In the genomic region with DNA sequence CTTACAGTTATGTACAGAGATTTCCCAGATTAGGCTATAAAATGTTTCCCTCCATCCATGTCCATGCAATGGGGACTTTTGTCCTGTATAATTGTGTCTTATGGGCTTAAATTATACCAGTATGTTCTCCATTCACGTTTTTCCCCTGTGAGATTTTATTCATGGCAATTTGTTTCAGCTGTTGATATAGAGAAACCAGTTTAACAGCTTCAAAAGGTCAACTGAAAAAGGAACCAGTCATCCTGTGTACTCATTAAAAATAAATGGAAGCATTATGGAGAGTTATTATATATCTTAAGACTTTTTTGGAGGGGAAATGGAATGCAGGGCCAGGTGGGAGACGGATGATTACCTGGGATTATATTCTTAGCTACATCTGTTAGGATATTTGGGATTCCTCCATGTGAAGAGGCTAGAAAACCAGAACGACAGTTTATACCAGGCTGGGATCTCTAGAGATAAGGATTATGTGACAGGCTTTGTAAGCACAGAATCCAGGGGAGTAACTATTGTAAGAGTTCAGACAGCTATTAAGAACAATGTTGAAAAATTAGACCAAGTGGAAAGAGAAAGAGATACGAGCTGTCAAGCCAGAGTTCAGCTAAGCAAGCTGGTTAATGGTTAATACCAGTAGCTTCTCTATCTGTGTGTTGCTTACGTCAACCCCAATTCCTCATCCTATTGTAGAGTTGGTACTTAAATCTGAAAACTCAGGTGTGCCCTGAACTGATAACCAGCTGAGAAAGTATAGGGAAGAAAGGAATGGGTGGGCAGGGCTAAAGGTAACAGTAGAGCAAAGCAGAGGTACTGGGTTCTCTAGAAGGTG, we compare ENCODE assay signal across 1 cellular context.
TF ChIP-seq lines count a peak whose summit lies in the region.

No MANE protein-coding gene starts in this region.

TF ChIP-seq in GM23338, 12 proteins besides CTCF, POLR2A, EP300 and RAD21:
- TF ChIP-seq, protein P1, sequence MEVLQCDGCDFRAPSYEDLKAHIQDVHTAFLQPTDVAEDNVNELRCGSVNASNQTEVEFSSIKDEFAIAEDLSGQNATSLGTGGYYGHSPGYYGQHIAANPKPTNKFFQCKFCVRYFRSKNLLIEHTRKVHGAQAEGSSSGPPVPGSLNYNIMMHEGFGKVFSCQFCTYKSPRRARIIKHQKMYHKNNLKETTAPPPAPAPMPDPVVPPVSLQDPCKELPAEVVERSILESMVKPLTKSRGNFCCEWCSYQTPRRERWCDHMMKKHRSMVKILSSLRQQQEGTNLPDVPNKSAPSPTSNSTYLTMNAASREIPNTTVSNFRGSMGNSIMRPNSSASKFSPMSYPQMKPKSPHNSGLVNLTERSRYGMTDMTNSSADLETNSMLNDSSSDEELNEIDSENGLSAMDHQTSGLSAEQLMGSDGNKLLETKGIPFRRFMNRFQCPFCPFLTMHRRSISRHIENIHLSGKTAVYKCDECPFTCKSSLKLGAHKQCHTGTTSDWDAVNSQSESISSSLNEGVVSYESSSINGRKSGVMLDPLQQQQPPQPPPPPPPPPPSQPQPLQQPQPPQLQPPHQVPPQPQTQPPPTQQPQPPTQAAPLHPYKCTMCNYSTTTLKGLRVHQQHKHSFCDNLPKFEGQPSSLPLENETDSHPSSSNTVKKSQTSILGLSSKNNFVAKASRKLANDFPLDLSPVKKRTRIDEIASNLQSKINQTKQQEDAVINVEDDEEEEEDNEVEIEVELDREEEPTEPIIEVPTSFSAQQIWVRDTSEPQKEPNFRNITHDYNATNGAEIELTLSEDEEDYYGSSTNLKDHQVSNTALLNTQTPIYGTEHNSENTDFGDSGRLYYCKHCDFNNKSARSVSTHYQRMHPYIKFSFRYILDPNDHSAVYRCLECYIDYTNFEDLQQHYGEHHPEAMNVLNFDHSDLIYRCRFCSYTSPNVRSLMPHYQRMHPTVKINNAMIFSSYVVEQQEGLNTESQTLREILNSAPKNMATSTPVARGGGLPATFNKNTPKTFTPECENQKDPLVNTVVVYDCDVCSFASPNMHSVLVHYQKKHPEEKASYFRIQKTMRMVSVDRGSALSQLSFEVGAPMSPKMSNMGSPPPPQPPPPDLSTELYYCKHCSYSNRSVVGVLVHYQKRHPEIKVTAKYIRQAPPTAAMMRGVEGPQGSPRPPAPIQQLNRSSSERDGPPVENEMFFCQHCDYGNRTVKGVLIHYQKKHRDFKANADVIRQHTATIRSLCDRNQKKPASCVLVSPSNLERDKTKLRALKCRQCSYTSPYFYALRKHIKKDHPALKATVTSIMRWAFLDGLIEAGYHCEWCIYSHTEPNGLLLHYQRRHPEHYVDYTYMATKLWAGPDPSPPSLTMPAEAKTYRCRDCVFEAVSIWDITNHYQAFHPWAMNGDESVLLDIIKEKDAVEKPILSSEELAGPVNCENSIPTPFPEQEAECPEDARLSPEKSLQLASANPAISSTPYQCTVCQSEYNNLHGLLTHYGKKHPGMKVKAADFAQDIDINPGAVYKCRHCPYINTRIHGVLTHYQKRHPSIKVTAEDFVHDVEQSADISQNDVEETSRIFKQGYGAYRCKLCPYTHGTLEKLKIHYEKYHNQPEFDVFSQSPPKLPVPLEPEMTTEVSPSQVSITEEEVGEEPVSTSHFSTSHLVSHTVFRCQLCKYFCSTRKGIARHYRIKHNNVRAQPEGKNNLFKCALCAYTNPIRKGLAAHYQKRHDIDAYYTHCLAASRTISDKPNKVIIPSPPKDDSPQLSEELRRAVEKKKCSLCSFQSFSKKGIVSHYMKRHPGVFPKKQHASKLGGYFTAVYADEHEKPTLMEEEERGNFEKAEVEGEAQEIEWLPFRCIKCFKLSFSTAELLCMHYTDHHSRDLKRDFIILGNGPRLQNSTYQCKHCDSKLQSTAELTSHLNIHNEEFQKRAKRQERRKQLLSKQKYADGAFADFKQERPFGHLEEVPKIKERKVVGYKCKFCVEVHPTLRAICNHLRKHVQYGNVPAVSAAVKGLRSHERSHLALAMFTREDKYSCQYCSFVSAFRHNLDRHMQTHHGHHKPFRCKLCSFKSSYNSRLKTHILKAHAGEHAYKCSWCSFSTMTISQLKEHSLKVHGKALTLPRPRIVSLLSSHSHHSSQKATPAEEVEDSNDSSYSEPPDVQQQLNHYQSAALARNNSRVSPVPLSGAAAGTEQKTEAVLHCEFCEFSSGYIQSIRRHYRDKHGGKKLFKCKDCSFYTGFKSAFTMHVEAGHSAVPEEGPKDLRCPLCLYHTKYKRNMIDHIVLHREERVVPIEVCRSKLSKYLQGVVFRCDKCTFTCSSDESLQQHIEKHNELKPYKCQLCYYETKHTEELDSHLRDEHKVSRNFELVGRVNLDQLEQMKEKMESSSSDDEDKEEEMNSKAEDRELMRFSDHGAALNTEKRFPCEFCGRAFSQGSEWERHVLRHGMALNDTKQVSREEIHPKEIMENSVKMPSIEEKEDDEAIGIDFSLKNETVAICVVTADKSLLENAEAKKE (CRISPR knock-in tag; IDR thresholded peaks at IDR 0.05): no peak
- TF ChIP-seq, protein P2, sequence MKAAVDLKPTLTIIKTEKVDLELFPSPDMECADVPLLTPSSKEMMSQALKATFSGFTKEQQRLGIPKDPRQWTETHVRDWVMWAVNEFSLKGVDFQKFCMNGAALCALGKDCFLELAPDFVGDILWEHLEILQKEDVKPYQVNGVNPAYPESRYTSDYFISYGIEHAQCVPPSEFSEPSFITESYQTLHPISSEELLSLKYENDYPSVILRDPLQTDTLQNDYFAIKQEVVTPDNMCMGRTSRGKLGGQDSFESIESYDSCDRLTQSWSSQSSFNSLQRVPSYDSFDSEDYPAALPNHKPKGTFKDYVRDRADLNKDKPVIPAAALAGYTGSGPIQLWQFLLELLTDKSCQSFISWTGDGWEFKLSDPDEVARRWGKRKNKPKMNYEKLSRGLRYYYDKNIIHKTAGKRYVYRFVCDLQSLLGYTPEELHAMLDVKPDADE (IDR thresholded peaks at IDR 0.05): no peak
- TF ChIP-seq NANOG (IDR thresholded peaks at IDR 0.05; ENCODE audit: borderline replicate concordance) (no peak), ZNF114 (CRISPR knock-in tag; IDR thresholded peaks at IDR 0.05) (no peak), EZH2phosphoT487 (IDR thresholded peaks at IDR 0.05; ENCODE audit: unreplicated experiment) (no peak), EZH2 (IDR thresholded peaks at IDR 0.05; ENCODE audit: low read depth, unreplicated experiment) (no peak), JUNB (IDR thresholded peaks at IDR 0.05; ENCODE audit: unreplicated experiment) (no peak), CREB1 (CRISPR knock-in tag; IDR thresholded peaks at IDR 0.05; ENCODE audit: low read depth) (no peak), POLR2AphosphoS5 (IDR thresholded peaks at IDR 0.05; ENCODE audit: low read depth) (no peak), ZNF331 (CRISPR knock-in tag; IDR thresholded peaks at IDR 0.05; ENCODE audit: low read depth) (no peak), STAT1 (IDR thresholded peaks at IDR 0.05; ENCODE audit: unreplicated experiment) (no peak)
- TF ChIP-seq, protein P3, sequence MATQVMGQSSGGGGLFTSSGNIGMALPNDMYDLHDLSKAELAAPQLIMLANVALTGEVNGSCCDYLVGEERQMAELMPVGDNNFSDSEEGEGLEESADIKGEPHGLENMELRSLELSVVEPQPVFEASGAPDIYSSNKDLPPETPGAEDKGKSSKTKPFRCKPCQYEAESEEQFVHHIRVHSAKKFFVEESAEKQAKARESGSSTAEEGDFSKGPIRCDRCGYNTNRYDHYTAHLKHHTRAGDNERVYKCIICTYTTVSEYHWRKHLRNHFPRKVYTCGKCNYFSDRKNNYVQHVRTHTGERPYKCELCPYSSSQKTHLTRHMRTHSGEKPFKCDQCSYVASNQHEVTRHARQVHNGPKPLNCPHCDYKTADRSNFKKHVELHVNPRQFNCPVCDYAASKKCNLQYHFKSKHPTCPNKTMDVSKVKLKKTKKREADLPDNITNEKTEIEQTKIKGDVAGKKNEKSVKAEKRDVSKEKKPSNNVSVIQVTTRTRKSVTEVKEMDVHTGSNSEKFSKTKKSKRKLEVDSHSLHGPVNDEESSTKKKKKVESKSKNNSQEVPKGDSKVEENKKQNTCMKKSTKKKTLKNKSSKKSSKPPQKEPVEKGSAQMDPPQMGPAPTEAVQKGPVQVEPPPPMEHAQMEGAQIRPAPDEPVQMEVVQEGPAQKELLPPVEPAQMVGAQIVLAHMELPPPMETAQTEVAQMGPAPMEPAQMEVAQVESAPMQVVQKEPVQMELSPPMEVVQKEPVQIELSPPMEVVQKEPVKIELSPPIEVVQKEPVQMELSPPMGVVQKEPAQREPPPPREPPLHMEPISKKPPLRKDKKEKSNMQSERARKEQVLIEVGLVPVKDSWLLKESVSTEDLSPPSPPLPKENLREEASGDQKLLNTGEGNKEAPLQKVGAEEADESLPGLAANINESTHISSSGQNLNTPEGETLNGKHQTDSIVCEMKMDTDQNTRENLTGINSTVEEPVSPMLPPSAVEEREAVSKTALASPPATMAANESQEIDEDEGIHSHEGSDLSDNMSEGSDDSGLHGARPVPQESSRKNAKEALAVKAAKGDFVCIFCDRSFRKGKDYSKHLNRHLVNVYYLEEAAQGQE (IDR thresholded peaks at IDR 0.05; ENCODE audit: unreplicated experiment): no peak
